Comparison of ENCODE assay signal across 8 cellular contexts in genomic region chr7:108094933-108095710, GRCh38. TPM values are rescaled to one million over a fixed set of nuclear protein-coding genes. Genes with fewer than 3 reads are reported as not detected.
DNase-seq lines count a peak whose midpoint lies in the region; ATAC-seq and TF ChIP-seq lines count a peak whose summit lies in the region.

No MANE protein-coding gene starts in this region.

- H3K36me3 ChIP-seq in HAP-1 (replicated peaks) (no peaks in the 10 kb centered on the region), SK-N-SH (replicated peaks in 1 of 2; ENCODE audit: control insufficient read depth in 1 of 2, insufficient read depth in 2 of 2, low read length in 1 of 2) (no peaks in the 10 kb centered on the region)

- peak in 1 of 2 experiments; percentile 66; a peak in 1 of 4 replicates for TF ChIP-seq EP300 in SK-N-SH (IDR thresholded peaks at IDR 0.05; ENCODE audit: borderline replicate concordance in 1 of 2, low read depth in 1 of 2, low read length in 1 of 2)

- peak overlapping the region; percentile 38; the same call in 1 of the 2 replicates for H3K4me2 ChIP-seq in SK-N-SH

- POLR2A ChIA-PET in SK-N-SH (lab: Yijun Ruan, JAX) (no interaction called here), HEK293T (lab: Yijun Ruan, JAX) (no interaction called here)
- POLR2A ChIA-PET in activated CD4-positive, alpha-beta T cell treated with anti-CD3 and anti-CD28 coated beads for 36 hours (lab: Charles Lee), result no interaction called here

- CTCF ChIA-PET in SK-N-SH (lab: Yijun Ruan, JAX), result interaction anchor here (1.2 to 2.6 kb wide), 3 partner anchors 14 to 93 kb away, joined by 3 to 12 read pairs (median 3); no protein-coding TSS in a partner anchor
- CTCF ChIA-PET in HEK293T (lab: Yijun Ruan, JAX), result no interaction called here
- CTCF ChIA-PET in activated CD4-positive, alpha-beta T cell treated with anti-CD3 and anti-CD28 coated beads for 36 hours (lab: Charles Lee), result interaction anchor here (0.6 to 1.6 kb wide), 4 partner anchors 12 to 323 kb away, joined by 3 to 5 read pairs (median 4); no protein-coding TSS in a partner anchor

- no peaks in the 10 kb centered on the region for H3K79me2 ChIP-seq in SK-N-SH (ENCODE audit: insufficient read depth)

- H2AFZ ChIP-seq in SK-N-SH (ENCODE audit: low read depth), result 0 out of 2 replicates have a peak overlapping the region, but pooled peaks have one; percentile 2

- peak; percentile 75 to 85 for ATAC-seq in right cardiac atrium
- no peak for ATAC-seq in activated CD4-positive, alpha-beta T cell treated with anti-CD3 and anti-CD28 coated beads for 36 hours

- no peaks in the 10 kb centered on the region for H4K20me1 ChIP-seq in SK-N-SH (ENCODE audit: insufficient read depth)

- H3K27me3 Mint-ChIP-seq in activated CD4-positive, alpha-beta T cell treated with anti-CD3 and anti-CD28 coated beads, Interleukin-2, amount 10 ng/mL, durations not matched to agents 24 days and 14 days, result peaks cover 21% of the 10 kb centered on the region
- peaks cover 10% of the 10 kb centered on the region for H3K27me3 Mint-ChIP-seq in activated CD4-positive, alpha-beta T cell treated with anti-CD3 and anti-CD28 coated beads for 36 hours

- H3K4me3 Mint-ChIP-seq in activated CD4-positive, alpha-beta T cell treated with anti-CD3 and anti-CD28 coated beads, Interleukin-2, amount 10 ng/mL, durations not matched to agents 24 days and 14 days, result no peak overlapping the region
- H3K4me3 Mint-ChIP-seq in activated CD4-positive, alpha-beta T cell treated with anti-CD3 and anti-CD28 coated beads for 36 hours, result no peak overlapping the region

- peaks cover 16% of the 10 kb centered on the region for H3F3A ChIP-seq in SK-N-SH (replicated peaks; ENCODE audit: insufficient read depth)

- H3K4me3 ChIP-seq in HAP-1, result no peak overlapping the region
- H3K4me3 ChIP-seq in SK-N-SH (ENCODE audit: low read depth in 2 of 2, low read length in 1 of 2), result no peak overlapping the region; a peak in 1 of 4 replicates
- no peak overlapping the region for H3K4me3 ChIP-seq in right cardiac atrium (ENCODE audit: low read length)

- no peaks in the 10 kb centered on the region for H3K9me2 ChIP-seq in SK-N-SH

- no peaks in the 10 kb centered on the region for H3K36me3 Mint-ChIP-seq in activated CD4-positive, alpha-beta T cell treated with anti-CD3 and anti-CD28 coated beads, Interleukin-2, amount 10 ng/mL, durations not matched to agents 24 days and 14 days (ENCODE audit: low read depth)
- H3K36me3 Mint-ChIP-seq in activated CD4-positive, alpha-beta T cell treated with anti-CD3 and anti-CD28 coated beads for 36 hours (ENCODE audit: low read depth), result no peaks in the 10 kb centered on the region

- H3K27me3 ChIP-seq in HAP-1 (ENCODE audit: low read depth), result 0 out of 2 replicates have a peak, but pooled peaks cover 3% of the 10 kb centered on the region
- H3K27me3 ChIP-seq in SK-N-SH (ENCODE audit: insufficient read depth), result no peaks in the 10 kb centered on the region
- H3K27me3 ChIP-seq in right cardiac atrium (ENCODE audit: control insufficient read depth, insufficient read depth), result peaks cover 3% of the 10 kb centered on the region

- DNase-seq in ACHN (peak; percentile 93), HAP-1 (ENCODE audit: low spot score in 2 of 2) (peak; percentile 81 to 95), SK-N-SH (peak; percentile 31), right cardiac atrium (peak in 1 of 3 donors; percentile 46), stromal cell of bone marrow (ENCODE audit: low read depth) (peak; percentile 87), HEK293T (ENCODE audit: extremely low spot score) (no peak)
- no peak for DNase-seq in activated CD4-positive, alpha-beta T cell treated with anti-CD3 and anti-CD28 coated beads, Interleukin-2, amount 10 ng/mL, durations not matched to agents 24 days and 14 days
- no peak for DNase-seq in activated CD4-positive, alpha-beta T cell treated with anti-CD3 and anti-CD28 coated beads for 36 hours

- WGBS in SK-N-SH (ENCODE audit: low lambda C conversion rate), result 45% methylated on average over 7 of the region's 7 CpGs
- 37% methylated on average over 7 of the region's 7 CpGs for WGBS in right cardiac atrium

- H3K9me3 ChIP-seq in HAP-1 (no peaks in the 10 kb centered on the region), SK-N-SH (no peaks in the 10 kb centered on the region), right cardiac atrium (ENCODE audit: control insufficient read depth, low read length) (no peaks in the 10 kb centered on the region)

- no peak overlapping the region for H3K27ac Mint-ChIP-seq in activated CD4-positive, alpha-beta T cell treated with anti-CD3 and anti-CD28 coated beads, Interleukin-2, amount 10 ng/mL, durations not matched to agents 24 days and 14 days
- no peak overlapping the region for H3K27ac Mint-ChIP-seq in activated CD4-positive, alpha-beta T cell treated with anti-CD3 and anti-CD28 coated beads for 36 hours

- no peak for TF ChIP-seq CTCF in SK-N-SH (IDR thresholded peaks at IDR 0.05)

- in situ Hi-C loops in ACHN (cut with HindIII; ENCODE audit: low pct_ligation_motif_present, low pct_unique_long_range_greater_than_20kb, low sequenced_read_pairs) (no loop called here), HAP-1 (cut with MboI; ENCODE audit: low sequenced_read_pairs) (no loop called here)

- H3K4me1 Mint-ChIP-seq in activated CD4-positive, alpha-beta T cell treated with anti-CD3 and anti-CD28 coated beads, Interleukin-2, amount 10 ng/mL, durations not matched to agents 24 days and 14 days, result no peaks in the 10 kb centered on the region
- H3K4me1 Mint-ChIP-seq in activated CD4-positive, alpha-beta T cell treated with anti-CD3 and anti-CD28 coated beads for 36 hours, result no peaks in the 10 kb centered on the region

- intact Hi-C loops in right cardiac atrium (cut with DNase I), result no loop called here
- intact Hi-C loops in activated CD4-positive, alpha-beta T cell treated with anti-CD3 and anti-CD28 coated beads, Interleukin-2, amount 10 ng/mL, durations not matched to agents 24 days and 14 days (cut with micrococcal nuclease), result no loop called here
- intact Hi-C loops in activated CD4-positive, alpha-beta T cell treated with anti-CD3 and anti-CD28 coated beads for 36 hours (cut with DNase I, micrococcal nuclease), result no loop called here

- peak overlapping the region; percentile 81 to 85 for H3K27ac ChIP-seq in SK-N-SH (ENCODE audit: low read depth in 2 of 2, low read length in 1 of 2)
- H3K27ac ChIP-seq in right cardiac atrium (ENCODE audit: low read length), result peak overlapping the region; percentile 42

- no peak for TF ChIP-seq RAD21 in SK-N-SH (IDR thresholded peaks at IDR 0.05; ENCODE audit: low read length)

- H3K4me1 ChIP-seq in HAP-1 (peaks cover 17% of the 10 kb centered on the region), SK-N-SH (ENCODE audit: control insufficient read depth in 1 of 2, insufficient read depth in 2 of 2, low read depth in 1 of 2, low read length in 1 of 2) (peaks cover 13 to 25% of the 10 kb centered on the region in 2 experiments), right cardiac atrium (ENCODE audit: control insufficient read depth, insufficient read depth, low read length) (peaks cover 5% of the 10 kb centered on the region)

- no peak overlapping the region; the same call in 1 of the 2 replicates for H3K9ac ChIP-seq in SK-N-SH

- no peaks in the 10 kb centered on the region for H3K9me3 Mint-ChIP-seq in activated CD4-positive, alpha-beta T cell treated with anti-CD3 and anti-CD28 coated beads, Interleukin-2, amount 10 ng/mL, durations not matched to agents 24 days and 14 days
- H3K9me3 Mint-ChIP-seq in activated CD4-positive, alpha-beta T cell treated with anti-CD3 and anti-CD28 coated beads for 36 hours (ENCODE audit: low read depth), result no peaks in the 10 kb centered on the region

TF ChIP-seq in SK-N-SH, 30 proteins besides CTCF, POLR2A, EP300 and RAD21 (continues in another document):
- TF ChIP-seq CHD2 (IDR thresholded peaks at IDR 0.05; ENCODE audit: low read length, partially characterized antibody), result no peak
- peak; percentile 71 for TF ChIP-seq MAX (IDR thresholded peaks at IDR 0.05; ENCODE audit: low read depth)
- peak; percentile 21; the same call in 1 of the 2 replicates for TF ChIP-seq TAF1 (IDR thresholded peaks at IDR 0.05; ENCODE audit: borderline replicate concordance, low read depth, low read length)
- no peak for TF ChIP-seq GABPA (IDR thresholded peaks at IDR 0.05; ENCODE audit: low read depth)
- peak; percentile 94 for TF ChIP-seq FOSL2 (IDR thresholded peaks at IDR 0.05; ENCODE audit: borderline replicate concordance, low read depth)
- TF ChIP-seq POLR2AphosphoS5 (IDR thresholded peaks at IDR 0.05; ENCODE audit: low read depth, low read length), result peak; percentile 69

TF ChIP-seq in HEK293T, 16 proteins besides CTCF, POLR2A, EP300 and RAD21 (continues in another document):
- no peak for TF ChIP-seq ZNF384 (IDR thresholded peaks at IDR 0.05)
- TF ChIP-seq SP1 (IDR thresholded peaks at IDR 0.05), result no peak
- TF ChIP-seq PKNOX1 (IDR thresholded peaks at IDR 0.05), result no peak
- no peak for TF ChIP-seq LEF1 (IDR thresholded peaks at IDR 0.05; ENCODE audit: borderline replicate concordance)
- no peak for TF ChIP-seq FOXA1 (IDR thresholded peaks at IDR 0.05)
- no peak for TF ChIP-seq NFRKB (IDR thresholded peaks at IDR 0.05)
- no peak for TF ChIP-seq SUZ12 (IDR thresholded peaks at IDR 0.05)
- no peak for TF ChIP-seq FOXK2 (IDR thresholded peaks at IDR 0.05)
- no peak for TF ChIP-seq ELF4 (IDR thresholded peaks at IDR 0.05)
- TF ChIP-seq ARNT (IDR thresholded peaks at IDR 0.05), result no peak
- no peak for TF ChIP-seq HDGF (IDR thresholded peaks at IDR 0.05; ENCODE audit: borderline replicate concordance)
- TF ChIP-seq FOXM1 (IDR thresholded peaks at IDR 0.05; ENCODE audit: borderline replicate concordance), result no peak
- TF ChIP-seq CTBP1 (IDR thresholded peaks at IDR 0.05; ENCODE audit: borderline replicate concordance), result no peak
- no peak for TF ChIP-seq BHLHE40 (IDR thresholded peaks at IDR 0.05; ENCODE audit: borderline replicate concordance)

RNA-seq across cellular contexts. Expression of gene LAMB4, which starts 35.0 kb away (rescaled TPM):
- polyA plus RNA-seq in SK-N-SH (2012; rRNA removed) (0.24 and 0.36 TPM in 2 replicates), right cardiac atrium (0.20 TPM)
- 0.26 and 0.35 TPM in 2 replicates for polyA plus RNA-seq in SK-N-SH (2012; cell fraction: cytosol; rRNA removed)
- polyA plus RNA-seq in SK-N-SH (2012; cell fraction: nucleus; rRNA removed), result 0.21 and 0.30 TPM in 2 replicates
- under 1 TPM in 1 of 4 donors, not detected in 3; 0.17 TPM for total RNA-seq in right cardiac atrium
- total RNA-seq in activated CD4-positive, alpha-beta T cell treated with anti-CD3 and anti-CD28 coated beads, Interleukin-2, amount 10 ng/mL, durations not matched to agents 24 days and 14 days, result not detected in 2 replicates
- not detected for total RNA-seq in activated CD4-positive, alpha-beta T cell treated with anti-CD3 and anti-CD28 coated beads for 36 hours

Comparison
In these comparisons a context has a peak if more than half of its experiments do, and no peak if none do; other contexts are left out.
1. DNase-seq: peak in ACHN (single experiment), HAP-1 (2 of 2), SK-N-SH (single experiment) and stromal cell of bone marrow (single experiment); none in HEK293T (single experiment), activated CD4-positive, alpha-beta T cell treated with anti-CD3 and anti-CD28 coated beads, Interleukin-2, amount 10 ng/mL, durations not matched to agents 24 days and 14 days (single experiment) and activated CD4-positive, alpha-beta T cell treated with anti-CD3 and anti-CD28 coated beads for 36 hours (single experiment).